ENCODE assay signal across 10 cellular contexts in the genomic region with DNA sequence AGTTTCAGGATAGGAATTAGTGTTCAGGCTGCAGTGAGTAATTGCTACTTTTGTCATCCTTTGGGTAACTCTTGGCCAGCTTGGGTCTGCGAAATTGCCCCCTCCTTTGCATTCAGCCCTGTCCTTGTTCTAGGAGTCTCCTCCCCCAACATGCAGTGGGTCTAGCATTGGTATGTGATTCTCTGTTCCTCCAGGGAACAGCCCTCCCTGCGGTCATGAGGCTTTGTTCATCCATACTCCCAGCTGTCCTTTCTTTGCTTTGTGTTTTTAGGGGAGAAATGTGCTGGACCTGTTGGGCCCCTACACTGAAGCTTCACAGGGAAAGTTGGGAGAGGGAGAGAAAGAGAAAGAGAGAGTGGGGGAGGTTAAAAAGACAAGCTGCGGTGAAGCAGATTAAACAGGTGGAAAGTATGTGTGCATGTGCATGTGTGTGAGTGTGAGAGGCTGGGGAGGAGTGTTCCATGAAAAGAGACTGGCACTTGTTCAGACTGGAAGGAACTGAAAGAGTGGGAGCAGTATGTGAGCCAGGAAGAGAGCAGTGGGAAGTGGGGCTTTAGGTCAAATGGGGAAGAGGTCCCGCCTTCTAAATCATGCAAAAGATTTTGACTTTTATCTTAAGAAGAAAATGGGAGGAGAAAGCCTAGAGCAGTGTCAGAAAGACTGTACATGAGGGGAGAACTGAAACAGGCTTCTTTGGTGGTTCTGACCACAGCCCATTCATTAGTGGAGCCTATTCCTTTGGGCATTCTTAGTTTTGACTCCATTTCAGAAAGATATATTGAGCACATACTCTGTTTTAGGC. TPM values are rescaled to one million over a fixed set of nuclear protein-coding genes. Genes with fewer than 3 reads are reported as not detected.
DNase-seq lines count a peak whose midpoint lies in the region; ATAC-seq and TF ChIP-seq lines count a peak whose summit lies in the region.
"Had no signal": no experiment of that assay in that cellular context is flagged by ENCODE, and none has a peak within 500 bp of the region (broad histone marks: within the 10 kb centered on the region; RNA-seq: fewer than 3 reads in every experiment).

No MANE protein-coding gene starts in this region.

- intact Hi-C loops in left colon (cut with DNase I, micrococcal nuclease) = no loop called here
- intact Hi-C loops in breast epithelium (cut with DNase I; ENCODE audit: low total_unique reads) = no loop called here

- DNase-seq in foreskin melanocyte = peak; percentile 36
- DNase-seq in HFFc6 = no peak
- no peak for DNase-seq in HPDE6-E6E7 (ENCODE audit: extremely low spot score)
- DNase-seq in left colon = no peak
- DNase-seq in breast epithelium (ENCODE audit: low spot score in 2 of 2) = no peak
- DNase-seq: NK-92 treated with Interleukin-12 subunit alpha and Interleukin-12 subunit beta, amount 100 ng/mL, for 24 hours; upper lobe of left lung had no signal

- no peaks in the 10 kb centered on the region for H3K4me1 ChIP-seq in breast epithelium

- H3K27ac Mint-ChIP-seq in HFFc6 = no peak overlapping the region

- peaks cover under 1% of the 10 kb centered on the region; the same call in 1 of the 2 replicates for H3K4me1 Mint-ChIP-seq in HFFc6 (ENCODE audit: low read depth)

- no peak for TF ChIP-seq POLR2A in breast epithelium (IDR thresholded peaks at IDR 0.05)

- H3K36me3 ChIP-seq in breast epithelium = no peaks in the 10 kb centered on the region
- H3K36me3 ChIP-seq: upper lobe of left lung had no signal

- no peaks in the 10 kb centered on the region for H3K9me3 Mint-ChIP-seq in HFFc6

- no peaks in the 10 kb centered on the region for H3K27me3 ChIP-seq in breast epithelium
- H3K27me3 ChIP-seq: upper lobe of left lung had no signal

- H3K27ac ChIP-seq in breast epithelium = no peak overlapping the region
- H3K27ac ChIP-seq: upper lobe of left lung had no signal

- no peak overlapping the region for H3K4me3 Mint-ChIP-seq in HFFc6

- H3K27me3 Mint-ChIP-seq in HFFc6 (ENCODE audit: insufficient read depth) = no peaks in the 10 kb centered on the region; the same call in 1 of the 2 replicates

- peak overlapping the region; percentile 19 for H3K4me3 ChIP-seq in GM12875 (ENCODE audit: low read depth, low read length)
- H3K4me3 ChIP-seq in breast epithelium = no peak overlapping the region
- H3K4me3 ChIP-seq: upper lobe of left lung had no signal

- H3K9me3 ChIP-seq in breast epithelium = no peaks in the 10 kb centered on the region
- H3K9me3 ChIP-seq: upper lobe of left lung had no signal

- H3K36me3 Mint-ChIP-seq in HFFc6 (ENCODE audit: low read depth) = no peaks in the 10 kb centered on the region

- ATAC-seq in GM19438 (IDR thresholded peaks at IDR 0.05; ENCODE audit: low read depth, unreplicated experiment) (peak; percentile 78), HG03066 (IDR thresholded peaks at IDR 0.05; ENCODE audit: low read depth, unreplicated experiment) (peak; percentile 75), left colon (no peak)

- no peak for TF ChIP-seq CTCF in GM12875 (IDR thresholded peaks at IDR 0.05; ENCODE audit: borderline replicate concordance, insufficient read depth, low read depth, low read length)
- no peak for TF ChIP-seq CTCF in HFFc6 (IDR thresholded peaks at IDR 0.05)
- no peak for TF ChIP-seq CTCF in breast epithelium (IDR thresholded peaks at IDR 0.05)

RNA-seq across cellular contexts. Expression of gene SESN3, which starts 17.9 kb away (rescaled TPM):
- under 1 TPM; 0.12 to 0.28 (median 0.21) TPM for total RNA-seq in HFFc6 (2021; fragmentation: NEBNext Ultra II Directional; extraction: Animal tissue kit (Norgen Biotek cat#: 25700))
- total RNA-seq in left colon (10 to 100 TPM in 1 of 2 donors, 1 to 10 TPM in 1; 9.2 to 15.7 TPM), breast epithelium (10 to 100 TPM; 28.2 to 98.1 (median 39.7) TPM)

Comparison
In these comparisons a context has a peak if more than half of its experiments do, and no peak if none do; other contexts are left out.
1. RNA of gene SESN3, which starts 17.9 kb away (total RNA-seq): 28.2 to 98.1 TPM in breast epithelium and 9.2 to 15.7 TPM in left colon; 0.12 to 0.28 TPM in HFFc6; every median in the first group is over 4 times any median in the second.